Comparison of ENCODE assay signal across 8 cellular contexts in the genomic region with DNA sequence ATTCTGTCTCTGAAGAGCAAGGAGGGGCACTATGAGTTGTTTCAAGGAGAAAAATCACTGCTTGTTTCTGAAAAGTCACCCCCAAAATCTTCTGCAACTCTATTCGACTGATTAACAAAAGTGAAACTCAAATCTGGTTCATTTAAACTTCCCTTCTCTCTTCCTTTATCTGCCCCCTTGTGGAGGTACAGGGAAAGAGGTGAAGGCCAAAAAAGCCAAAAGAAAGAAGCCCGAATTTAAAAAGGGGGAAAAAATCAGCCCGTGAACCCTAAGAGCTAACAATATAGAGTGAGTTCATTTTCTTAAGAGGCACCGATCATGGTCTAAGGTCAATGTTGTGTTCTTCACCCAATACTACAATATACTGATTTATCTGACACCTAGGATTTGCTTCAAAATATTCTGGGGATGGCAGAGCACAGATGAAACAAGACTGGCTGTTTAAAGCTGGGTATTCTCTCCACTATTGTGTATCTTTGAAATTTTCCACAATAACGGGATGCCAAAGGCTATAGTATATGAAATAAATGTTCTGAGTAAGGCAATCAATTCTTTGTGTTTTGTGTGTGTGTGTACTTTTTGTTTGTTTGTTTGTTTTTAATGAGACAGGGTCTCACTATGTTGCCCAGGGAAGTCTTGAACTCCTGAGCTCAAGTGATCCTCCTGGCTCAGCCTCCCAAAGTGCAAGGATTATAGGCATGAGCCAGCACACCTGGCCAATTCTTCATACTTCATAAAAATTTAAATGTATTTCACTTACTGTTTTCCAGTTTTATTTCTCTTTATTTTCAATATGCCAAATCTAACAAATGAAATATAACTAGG. TPM values are rescaled to one million over a fixed set of nuclear protein-coding genes. Genes with fewer than 3 reads are reported as not detected.
DNase-seq lines count a peak whose midpoint lies in the region; ATAC-seq, FAIRE-seq and TF ChIP-seq lines count a peak whose summit lies in the region.

No MANE protein-coding gene starts in this region.

- no peaks in the 10 kb centered on the region for H3K36me3 Mint-ChIP-seq in WTC11

- in situ Hi-C loops in Caki2 (cut with HindIII; ENCODE audit: low pct_unique_long_range_greater_than_20kb, low sequenced_read_pairs) = loop anchor here (25.0 kb wide), 1 partner anchor 641 kb away; a partner anchor contains a TSS

- no peaks in the 10 kb centered on the region for H4K20me1 ChIP-seq in endothelial cell of umbilical vein (replicated peaks; ENCODE audit: control insufficient read depth, extremely low read depth, insufficient read depth, low read length)

- H3K9me3 ChIP-seq in endothelial cell of umbilical vein (replicated peaks; ENCODE audit: control insufficient read depth, insufficient read depth, low read length) = no peaks in the 10 kb centered on the region

- intact Hi-C loops in endothelial cell of umbilical vein (cut with micrococcal nuclease) = loop anchor here (1.0 to 5.0 kb wide), 7 partner anchors 14 to 333 kb away; a partner anchor contains a TSS
- intact Hi-C loops in lower leg skin (cut with DNase I; ENCODE audit: low total_unique reads) = no loop called here
- intact Hi-C loops in posterior vena cava (cut with DNase I) = loop anchor here (5.0 to 10.0 kb wide), 2 partner anchors 116 to 334 kb away; no protein-coding TSS in a partner anchor

- DNase-seq in Caki2 (ENCODE audit: low read depth) = peak; percentile 45
- DNase-seq in NCI-H1048 (lab: John Stamatoyannopoulos, UW) = peak; percentile 20
- DNase-seq in WTC11 (ENCODE audit: low spot score) = no peak
- DNase-seq in endothelial cell of umbilical vein (ENCODE audit: low read depth, low spot score) = peak; percentile 71
- peak; percentile 83 for DNase-seq in myocyte (ENCODE audit: low read depth)
- no peak for DNase-seq in lower leg skin (ENCODE audit: low spot score in 2 of 2)
- no peak for DNase-seq in posterior vena cava (ENCODE audit: low spot score)

- peak overlapping the region in 1 of 3 experiments; percentile 48 for H3K4me3 ChIP-seq in endothelial cell of umbilical vein (replicated peaks in 1 of 3; ENCODE audit: insufficient read depth in 1 of 3, low read depth in 1 of 3, low read length in 3 of 3)
- H3K4me3 ChIP-seq in lower leg skin (ENCODE audit: low read depth, poor library complexity, severe bottlenecking) = no peak overlapping the region

- peaks cover 3% of the 10 kb centered on the region for H3K4me1 ChIP-seq in endothelial cell of umbilical vein (ENCODE audit: control insufficient read depth, extremely low read depth, insufficient read depth, low read length)

- H3K27ac ChIP-seq in endothelial cell of umbilical vein (ENCODE audit: insufficient read depth, low read depth, low read length) = peak overlapping the region; percentile 44

- FAIRE-seq in endothelial cell of umbilical vein (lab: Jason Lieb, UNC) = peak; percentile 55

- peak; percentile 75 for ATAC-seq in GM18907 (IDR thresholded peaks at IDR 0.05; ENCODE audit: unreplicated experiment)
- peak; percentile 51; the same call in 1 of the 2 replicates for ATAC-seq in WTC11

- H3K9me3 Mint-ChIP-seq in WTC11 = no peaks in the 10 kb centered on the region

- H3K4me1 Mint-ChIP-seq in WTC11 = peaks cover 20% of the 10 kb centered on the region

- dilution Hi-C loops in endothelial cell of umbilical vein (cut with MboI; ENCODE audit: extremely low pct_ligation_motif_present, low sequenced_read_pairs) = no loop called here

- POLR2A ChIA-PET in WTC11 (lab: Charles Lee) = interaction anchor here (0.8 kb wide), 1 partner anchor 69 kb away, joined by 3 read pairs; no protein-coding TSS in a partner anchor
- POLR2A ChIA-PET in endothelial cell of umbilical vein (lab: Charles Lee) = interaction anchor here (1.0 kb wide), 1 partner anchor 120 kb away, joined by 3 read pairs; no protein-coding TSS in a partner anchor

- H3K27me3 Mint-ChIP-seq in WTC11 (ENCODE audit: low read depth) = no peaks in the 10 kb centered on the region

- CTCF ChIA-PET in WTC11 (lab: Charles Lee) (interaction anchor here (0.5 to 2.7 kb wide), 31 partner anchors 9 to 637 kb away, joined by 3 to 42 read pairs (median 4); a partner anchor contains a TSS), endothelial cell of umbilical vein (lab: Charles Lee) (interaction anchor here (0.6 to 5.1 kb wide), 47 partner anchors 11 to 335 kb away, joined by 3 to 96 read pairs (median 4); a partner anchor contains a TSS)

- TF ChIP-seq CTCF in WTC11 (IDR thresholded peaks at IDR 0.05) (peak; percentile 40), endothelial cell of umbilical vein (IDR thresholded peaks at IDR 0.05; ENCODE audit: extremely low read depth in 1 of 2, insufficient read depth in 1 of 2, low read depth in 1 of 2, low read length in 2 of 2) (peak; percentile 52 to 57), lower leg skin (IDR thresholded peaks at IDR 0.05) (no peak)

- peak overlapping the region; percentile 69 for H3K9ac ChIP-seq in endothelial cell of umbilical vein (replicated peaks; ENCODE audit: extremely low read depth, insufficient read depth, low read length)

- H3K9me1 ChIP-seq in endothelial cell of umbilical vein (replicated peaks; ENCODE audit: control insufficient read depth, extremely low read depth, insufficient read depth, low read length) = no peaks in the 10 kb centered on the region

- H3K27me3 ChIP-seq in endothelial cell of umbilical vein (ENCODE audit: control insufficient read depth in 2 of 2, insufficient read depth in 2 of 2, low read length in 2 of 2) = no peaks in the 10 kb centered on the region

- H3K4me3 Mint-ChIP-seq in WTC11 = no peak overlapping the region

- H3K36me3 ChIP-seq in endothelial cell of umbilical vein (ENCODE audit: control insufficient read depth in 2 of 2, extremely low read depth in 1 of 2, insufficient read depth in 2 of 2, low read length in 2 of 2) = peaks cover 0 to 1% of the 10 kb centered on the region in 2 experiments

- peak overlapping the region; percentile 27 for H2AFZ ChIP-seq in endothelial cell of umbilical vein (ENCODE audit: low read depth, low read length)

- peak overlapping the region; percentile 92 for H3K4me2 ChIP-seq in endothelial cell of umbilical vein (ENCODE audit: insufficient read depth, low read length)

- H3K79me2 ChIP-seq in endothelial cell of umbilical vein (ENCODE audit: control insufficient read depth, insufficient read depth, low read length) = peaks cover 2% of the 10 kb centered on the region

- TF ChIP-seq POLR2A in endothelial cell of umbilical vein (IDR thresholded peaks at IDR 0.05; ENCODE audit: low read depth, low read length) (no peak), lower leg skin (IDR thresholded peaks at IDR 0.05) (no peak)

- WGBS in lower leg skin, 2 donors = 19% methylated on average over 5 of the region's 5 CpGs

- peak overlapping the region; percentile 47; the same call in 1 of the 2 replicates for H3K27ac Mint-ChIP-seq in WTC11

- no TSS peak for BruUV-seq in endothelial cell of umbilical vein (replicated peaks; lab: Mats Ljungman, UMichigan)

TF ChIP-seq in WTC11, 78 proteins besides CTCF, POLR2A, EP300 and RAD21:
- TF ChIP-seq, protein P1, sequence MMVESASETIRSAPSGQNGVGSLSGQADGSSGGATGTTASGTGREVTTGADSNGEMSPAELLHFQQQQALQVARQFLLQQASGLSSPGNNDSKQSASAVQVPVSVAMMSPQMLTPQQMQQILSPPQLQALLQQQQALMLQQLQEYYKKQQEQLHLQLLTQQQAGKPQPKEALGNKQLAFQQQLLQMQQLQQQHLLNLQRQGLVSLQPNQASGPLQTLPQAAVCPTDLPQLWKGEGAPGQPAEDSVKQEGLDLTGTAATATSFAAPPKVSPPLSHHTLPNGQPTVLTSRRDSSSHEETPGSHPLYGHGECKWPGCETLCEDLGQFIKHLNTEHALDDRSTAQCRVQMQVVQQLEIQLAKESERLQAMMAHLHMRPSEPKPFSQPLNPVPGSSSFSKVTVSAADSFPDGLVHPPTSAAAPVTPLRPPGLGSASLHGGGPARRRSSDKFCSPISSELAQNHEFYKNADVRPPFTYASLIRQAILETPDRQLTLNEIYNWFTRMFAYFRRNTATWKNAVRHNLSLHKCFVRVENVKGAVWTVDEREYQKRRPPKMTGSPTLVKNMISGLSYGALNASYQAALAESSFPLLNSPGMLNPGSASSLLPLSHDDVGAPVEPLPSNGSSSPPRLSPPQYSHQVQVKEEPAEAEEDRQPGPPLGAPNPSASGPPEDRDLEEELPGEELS (CRISPR knock-in tag; IDR thresholded peaks at IDR 0.05) = no peak
- peak; percentile 65 for TF ChIP-seq ZNF121 (CRISPR knock-in tag; IDR thresholded peaks at IDR 0.05)

TF ChIP-seq in endothelial cell of umbilical vein, 7 proteins besides CTCF, POLR2A, EP300 and RAD21:
- TF ChIP-seq FOS (IDR thresholded peaks at IDR 0.05; ENCODE audit: borderline replicate concordance, insufficient read depth, low read length) (no peak), EZH2 (IDR thresholded peaks at IDR 0.05; ENCODE audit: borderline replicate concordance, low read depth, low read length, severe bottlenecking) (no peak), JUN (IDR thresholded peaks at IDR 0.05; ENCODE audit: borderline replicate concordance, insufficient read depth, insufficient read length, low read depth) (no peak), MYC (IDR thresholded peaks at IDR 0.05; ENCODE audit: low read depth, low read length) (no peak)
- TF ChIP-seq, protein P2, sequence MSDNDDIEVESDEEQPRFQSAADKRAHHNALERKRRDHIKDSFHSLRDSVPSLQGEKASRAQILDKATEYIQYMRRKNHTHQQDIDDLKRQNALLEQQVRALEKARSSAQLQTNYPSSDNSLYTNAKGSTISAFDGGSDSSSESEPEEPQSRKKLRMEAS (IDR thresholded peaks at IDR 0.05; ENCODE audit: insufficient read depth, insufficient read length) = no peak

RNA-seq across cellular contexts. Expression of a gene that starts 55.0 kb away (rescaled TPM):
- 4.4 and 14.9 TPM in 2 replicates for total RNA-seq in Caki2 (2014; rRNA removed; shearing (Covaris generic); ENCODE audit: low replicate concordance)
- total RNA-seq in WTC11 (2021) (2.6 to 4.6 TPM (median 2.9 TPM) in 3 replicates), endothelial cell of umbilical vein (8.7 and 11.1 TPM in 2 replicates), myocyte (10.7 and 12.2 TPM in 2 replicates), lower leg skin (10 to 100 TPM in 1 of 4 donors, 1 to 10 TPM in 3; 2.6 to 10.8 (median 5.8) TPM), posterior vena cava (10 to 100 TPM; 13.7 to 17.4 TPM)
- polyA plus RNA-seq in endothelial cell of umbilical vein = 7.1 and 9.0 TPM in 2 replicates
- 9.3 and 10.5 TPM in 2 replicates for polyA plus RNA-seq in endothelial cell of umbilical vein (2011; cell fraction: cytosol; rRNA removed)
- polyA plus RNA-seq in endothelial cell of umbilical vein (2011; cell fraction: nucleus; rRNA removed) = 7.1 and 7.5 TPM in 2 replicates
- polyA plus RNA-seq in endothelial cell of umbilical vein (2012) = 20.7 and 30.0 TPM in 2 replicates
- 6.8 and 8.1 TPM in 2 replicates for polyA minus RNA-seq in endothelial cell of umbilical vein
- polyA minus RNA-seq in endothelial cell of umbilical vein (2011; cell fraction: cytosol; rRNA and poly(A)+ RNA removed) = 1.7 TPM
- polyA minus RNA-seq in endothelial cell of umbilical vein (2011; cell fraction: nucleus; rRNA and poly(A)+ RNA removed) = 5.1 and 6.9 TPM in 2 replicates
- 13.4 TPM for polyA plus RNA-seq in myocyte (2012)

Comparison
In these comparisons a context has a peak if more than half of its experiments do, and no peak if none do; other contexts are left out.
1. DNase-seq: peak in Caki2 (single experiment), NCI-H1048 (single experiment), endothelial cell of umbilical vein (single experiment) and myocyte (single experiment); none in WTC11 (single experiment), lower leg skin (0 of 2) and posterior vena cava (single experiment).
2. CTCF ChIP-seq: peak in WTC11 (single experiment) and endothelial cell of umbilical vein (2 of 2); none in lower leg skin (0 of 3).